1 cellular context compared by ENCODE assay signal in genomic region chr12:50655374-50655921, GRCh38.
TF ChIP-seq lines count a peak whose summit lies in the region.

No MANE protein-coding gene starts in this region.

TF ChIP-seq in HepG2, 621 proteins besides CTCF, POLR2A, EP300 and RAD21 (continued from another document):
- TF ChIP-seq HNF1A (IDR thresholded peaks at IDR 0.05; ENCODE audit: low read depth) (peak; percentile 53), HNF1A (CRISPR knock-in tag; IDR thresholded peaks at IDR 0.05; ENCODE audit: borderline replicate concordance) (peak; percentile 15; the same call in 1 of the 2 replicates), BORCS8-MEF2B (CRISPR knock-in tag; IDR thresholded peaks at IDR 0.05) (no peak), SETDB1 (CRISPR knock-in tag; IDR thresholded peaks at IDR 0.05; ENCODE audit: borderline replicate concordance) (no peak), FOSL1 (CRISPR knock-in tag; IDR thresholded peaks at IDR 0.05; ENCODE audit: borderline replicate concordance) (no peak), ISL2 (CRISPR knock-in tag; IDR thresholded peaks at IDR 0.05) (peak; percentile 74; the same call in 1 of the 2 replicates), PITX1 (CRISPR knock-in tag; IDR thresholded peaks at IDR 0.05) (0 out of 2 replicates have a peak, but pooled peaks have one; percentile 33), NCOA2 (CRISPR knock-in tag; IDR thresholded peaks at IDR 0.05) (peak; percentile 42), FOXK2 (IDR thresholded peaks at IDR 0.05) (no peak), CREM (IDR thresholded peaks at IDR 0.05) (peak; percentile 69), CREM (CRISPR knock-in tag; IDR thresholded peaks at IDR 0.05) (no peak), NR2F6 (IDR thresholded peaks at IDR 0.05) (peak; percentile 47), NR2F6 (CRISPR knock-in tag; IDR thresholded peaks at IDR 0.05) (peak; percentile 13; the same call in 1 of the 2 replicates), FLYWCH1 (CRISPR knock-in tag; IDR thresholded peaks at IDR 0.05) (no peak)
